Comparison of ENCODE assay signal across 2 cellular contexts in the genomic region with DNA sequence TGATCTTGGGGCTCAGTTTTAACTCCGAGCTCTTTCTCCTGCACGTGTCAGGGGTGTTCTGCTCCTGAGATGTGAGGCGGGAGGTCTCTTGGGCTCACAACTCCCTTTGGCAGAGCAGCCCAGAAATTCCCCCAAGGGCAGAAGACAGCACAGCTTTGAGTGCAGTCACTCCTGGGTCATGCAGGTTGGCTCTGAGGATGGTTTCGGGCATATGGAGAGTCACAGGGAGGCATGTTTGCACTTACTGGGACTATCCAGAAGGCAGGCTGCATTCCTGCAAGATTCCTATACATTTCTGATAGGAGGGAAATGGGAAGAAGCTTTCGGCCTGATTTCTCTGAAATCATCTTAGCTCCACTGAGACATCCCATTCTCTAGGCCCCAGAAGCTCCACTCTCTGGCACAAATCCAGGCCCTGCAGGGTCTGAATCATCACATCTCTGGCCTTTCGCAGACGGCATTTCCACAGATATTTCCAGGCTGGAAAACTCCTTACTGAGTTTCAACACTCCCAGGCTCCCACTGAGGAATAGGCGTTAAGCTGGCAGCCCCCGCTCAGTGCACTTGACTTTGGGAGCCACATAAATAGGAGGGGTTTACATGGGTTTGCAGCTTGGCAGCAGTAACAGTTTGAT.
TF ChIP-seq lines count a peak whose summit lies in the region.

No MANE protein-coding gene starts in this region.

TF ChIP-seq in K562, 482 proteins besides CTCF, POLR2A, EP300 and RAD21:
- TF ChIP-seq, protein P1, sequence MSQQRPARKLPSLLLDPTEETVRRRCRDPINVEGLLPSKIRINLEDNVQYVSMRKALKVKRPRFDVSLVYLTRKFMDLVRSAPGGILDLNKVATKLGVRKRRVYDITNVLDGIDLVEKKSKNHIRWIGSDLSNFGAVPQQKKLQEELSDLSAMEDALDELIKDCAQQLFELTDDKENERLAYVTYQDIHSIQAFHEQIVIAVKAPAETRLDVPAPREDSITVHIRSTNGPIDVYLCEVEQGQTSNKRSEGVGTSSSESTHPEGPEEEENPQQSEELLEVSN (IDR thresholded peaks at IDR 0.05; ENCODE audit: borderline replicate concordance in 1 of 2, extremely low read depth in 1 of 2, insufficient read depth in 1 of 2, insufficient read length in 1 of 2, low read depth in 1 of 2, low read length in 1 of 2, poor library complexity in 1 of 2, severe bottlenecking in 1 of 2) = peak in 1 of 2 experiments; percentile 8
- TF ChIP-seq RHOXF2B (CRISPR knock-in tag; conservative IDR thresholded peaks at IDR 0.05) (no peak), CGGBP1 (CRISPR knock-in tag; IDR thresholded peaks at IDR 0.05) (no peak), JUND (IDR thresholded peaks at IDR 0.05; ENCODE audit: borderline replicate concordance, low read depth, low read length) (0 out of 2 replicates have a peak, but pooled peaks have one; percentile 19), JUND (tag; IDR thresholded peaks at IDR 0.05; ENCODE audit: borderline replicate concordance, low read depth, low read length) (no peak; the same call in 2 of the 3 replicates), ZNF239 (CRISPR knock-in tag; IDR thresholded peaks at IDR 0.05) (no peak), FOSL1 (tag; conservative IDR thresholded peaks at IDR 0.05) (0 out of 2 replicates have a peak, but pooled peaks have one; percentile 17), SRSF7 (optimal IDR thresholded peaks at IDR 0.05; ENCODE audit: low read depth, low read length) (no peak), NFIC (IDR thresholded peaks at IDR 0.05) (peak; percentile 79)

TF ChIP-seq in HEK293T, 16 proteins besides CTCF, POLR2A, EP300 and RAD21:
- TF ChIP-seq TARDBP (IDR thresholded peaks at IDR 0.05) = no peak
- no peak for TF ChIP-seq FOXA1 (IDR thresholded peaks at IDR 0.05)
- TF ChIP-seq FOXK2 (IDR thresholded peaks at IDR 0.05) = no peak
- no peak for TF ChIP-seq PKNOX1 (IDR thresholded peaks at IDR 0.05)
- TF ChIP-seq FOXM1 (IDR thresholded peaks at IDR 0.05; ENCODE audit: borderline replicate concordance) = no peak
- TF ChIP-seq SUZ12 (IDR thresholded peaks at IDR 0.05) = no peak
- no peak for TF ChIP-seq HDGF (IDR thresholded peaks at IDR 0.05; ENCODE audit: borderline replicate concordance)
- TF ChIP-seq LEF1 (IDR thresholded peaks at IDR 0.05; ENCODE audit: borderline replicate concordance) = no peak
- TF ChIP-seq NFRKB (IDR thresholded peaks at IDR 0.05) = no peak
TF ChIP-seq in HEK293T: peak in this region for 0.
